Comparison of ENCODE assay signal across 9 cellular contexts in genomic region chr15:50247819-50248650, GRCh38. TPM values are rescaled to one million over a fixed set of nuclear protein-coding genes. Genes with fewer than 3 reads are reported as not detected.
DNase-seq lines count a peak whose midpoint lies in the region; ATAC-seq and TF ChIP-seq lines count a peak whose summit lies in the region.
"Had no signal": no experiment of that assay in that cellular context is flagged by ENCODE, and none has a peak within 500 bp of the region (broad histone marks: within the 10 kb centered on the region; RNA-seq: fewer than 3 reads in every experiment).

No MANE protein-coding gene starts in this region.

- no peak overlapping the region for H3K4me2 ChIP-seq in GM23248 (ENCODE audit: unreplicated experiment)

- H3K4me1 ChIP-seq in GM23248 (ENCODE audit: insufficient read depth), result no peaks in the 10 kb centered on the region

- no peaks in the 10 kb centered on the region for H3K9me2 ChIP-seq in GM23248 (ENCODE audit: insufficient read depth)

- H3K79me2 ChIP-seq in GM23248 (ENCODE audit: insufficient read depth), result no peaks in the 10 kb centered on the region

- TF ChIP-seq CTCF in dorsolateral prefrontal cortex (IDR thresholded peaks at IDR 0.05 in 54 of 56, conservative IDR thresholded peaks at IDR 0.05 in 2 of 56; ENCODE audit: low read depth in 1 of 56, partially characterized antibody in 56 of 56), result no peak

- H3K9me3 ChIP-seq in GM23248 (ENCODE audit: low read depth), result no peaks in the 10 kb centered on the region

- in situ Hi-C loops in GM23248 (cut with MboI), result no loop called here

- H3F3A ChIP-seq in GM23248 (ENCODE audit: insufficient read depth), result no peaks in the 10 kb centered on the region

- no peak overlapping the region for H3K9ac ChIP-seq in GM23248

- peak; percentile 63 for DNase-seq in Daoy (ENCODE audit: low read depth)
- DNase-seq in activated CD4-positive, alpha-beta T cell treated with anti-CD3 and anti-CD28 coated beads for 48 hours, result peak; percentile 66
- DNase-seq in kidney tubule cell (ENCODE audit: low spot score), result peak; percentile 65
- DNase-seq in GM23248, result no peak
- DNase-seq in dorsolateral prefrontal cortex, result no peak
- no peak for DNase-seq in HK-2 (ENCODE audit: unreplicated experiment)

- H3K36me3 ChIP-seq in GM23248 (ENCODE audit: low read depth), result no peaks in the 10 kb centered on the region

- H2AFZ ChIP-seq in GM23248, result no peak overlapping the region

- 84 to 85% methylated on average over 14 of the region's 14 CpGs for WGBS in GM23248 (ENCODE audit: low coverage in 1 of 2, low lambda C conversion rate in 2 of 2, missing lambda C conversion rate in 2 of 2), 2 experiments

- intact Hi-C loops in dorsolateral prefrontal cortex (cut with DNase I), result no loop called here

- H4K20me1 ChIP-seq in GM23248 (ENCODE audit: insufficient read depth), result no peaks in the 10 kb centered on the region

- peaks cover 42% of the 10 kb centered on the region; the same call in 1 of the 2 replicates for H3K27me3 ChIP-seq in GM23248 (replicated peaks; ENCODE audit: insufficient read depth)
- peaks cover 0 to 5% (median 0%) of the 10 kb centered on the region in 45 donors for H3K27me3 ChIP-seq in dorsolateral prefrontal cortex

- ATAC-seq in GM19463 (IDR thresholded peaks at IDR 0.05; ENCODE audit: unreplicated experiment) (peak; percentile 98), HG03521 (IDR thresholded peaks at IDR 0.05; ENCODE audit: unreplicated experiment) (peak; percentile 93)

- no peak overlapping the region for H3K27ac ChIP-seq in GM23248
- H3K27ac ChIP-seq in dorsolateral prefrontal cortex, result no peak overlapping the region

- H3K4me3 ChIP-seq in GM23248 (no peak overlapping the region), dorsolateral prefrontal cortex (no peak overlapping the region)

RNA-seq across cellular contexts. Expression of gene HDC, which starts 17.5 kb away (rescaled TPM):
- not detected in 2 replicates for total RNA-seq in Daoy (2014; rRNA removed; shearing (Covaris generic))
- total RNA-seq in GM23248 (2014; rRNA removed; shearing (Covaris generic)), result not detected in 2 replicates
- polyA plus RNA-seq in GM23248 (2016; fragmentation: Nextera tagmentation; extraction: Ambion mirVana), result not detected in 2 replicates
- 1 to 10 TPM in 3 of 120 experiments, under 1 TPM in 39, not detected in 78; 0.16 to 1.7 (median 0.39) TPM for total RNA-seq in dorsolateral prefrontal cortex
- total RNA-seq: dermis microvascular lymphatic vessel endothelial cell had no signal

Comparison
In these comparisons a context has a peak if more than half of its experiments do, and no peak if none do; other contexts are left out.
1. DNase-seq: peak in Daoy (single experiment), activated CD4-positive, alpha-beta T cell treated with anti-CD3 and anti-CD28 coated beads for 48 hours (single experiment) and kidney tubule cell (single experiment); none in GM23248 (single experiment), dorsolateral prefrontal cortex (0 of 10) and HK-2 (single experiment).